11 cellular contexts compared by ENCODE assay signal in genomic region chr1:2443285-2444137, GRCh38. TPM values are rescaled to one million over a fixed set of nuclear protein-coding genes. Genes with fewer than 3 reads are reported as not detected.
DNase-seq lines count a peak whose midpoint lies in the region; ATAC-seq and TF ChIP-seq lines count a peak whose summit lies in the region.
"Had no signal": no experiment of that assay in that cellular context is flagged by ENCODE, and none has a peak within 500 bp of the region (broad histone marks: within the 10 kb centered on the region; RNA-seq: fewer than 3 reads in every experiment).

No MANE protein-coding gene starts in this region.

- H3K4me3 ChIP-seq in SK-N-SH (ENCODE audit: low read depth in 2 of 2, low read length in 1 of 2) (no peak overlapping the region; a peak in 1 of 4 replicates), transverse colon (no peak overlapping the region), trophoblast cell (ENCODE audit: low read depth, low read length) (no peak overlapping the region)
- H3K4me3 ChIP-seq: lung had no signal

- no peak for TF ChIP-seq POLR2A in transverse colon (IDR thresholded peaks at IDR 0.05)

- no peak overlapping the region for H2BK5ac ChIP-seq in trophoblast cell (ENCODE audit: low read depth, low read length, poor library complexity)

- H3K9me2 ChIP-seq in SK-N-SH = no peaks in the 10 kb centered on the region

- peak; percentile 44 for TF ChIP-seq RAD21 in SK-N-SH (IDR thresholded peaks at IDR 0.05; ENCODE audit: low read length)

- H3K4ac ChIP-seq in trophoblast cell (ENCODE audit: low read depth, low read length) = no peak overlapping the region

- no peaks in the 10 kb centered on the region for H3K79me2 ChIP-seq in SK-N-SH (ENCODE audit: insufficient read depth)
- H3K79me2 ChIP-seq in trophoblast cell (ENCODE audit: control insufficient read depth, insufficient read depth, low read length, poor library complexity) = no peaks in the 10 kb centered on the region

- H2BK12ac ChIP-seq in trophoblast cell (ENCODE audit: low read length) = no peak overlapping the region

- DNase-seq in SK-N-SH = peak; percentile 68
- DNase-seq in activated CD4-positive, alpha-beta memory T cell treated with anti-CD3 and anti-CD28 coated beads, Interleukin-2, amount 10 ng/mL, durations not matched to agents 7 days and 5 days = peak; percentile 33
- DNase-seq in hippocampal formation (lab: John Stamatoyannopoulos, UW) = peak; percentile 26 to 67
- DNase-seq in stimulated activated CD4-positive, alpha-beta T cell treated with anti-CD3 and anti-CD28 coated beads, Interleukin-4, amount 100 ng/mL, for 1 hour = peak; percentile 28
- DNase-seq in transverse colon = no peak
- no peak for DNase-seq in trophoblast cell

- H3K36me3 Mint-ChIP-seq in activated CD4-positive, alpha-beta memory T cell treated with anti-CD3 and anti-CD28 coated beads, Interleukin-2, amount 10 ng/mL, durations not matched to agents 7 days and 5 days (ENCODE audit: low read depth) = no peaks in the 10 kb centered on the region

- H2AK5ac ChIP-seq in trophoblast cell (ENCODE audit: low read length) = no peak overlapping the region

- H3K4me2 ChIP-seq in SK-N-SH = no peak overlapping the region
- no peak overlapping the region for H3K4me2 ChIP-seq in trophoblast cell (ENCODE audit: low read length)
- H3K4me2 ChIP-seq: KMS-11 had no signal

- H3K36me3 ChIP-seq in SK-N-SH (replicated peaks in 1 of 2; ENCODE audit: control insufficient read depth in 1 of 2, insufficient read depth in 2 of 2, low read length in 1 of 2) (no peaks in the 10 kb centered on the region), transverse colon (no peaks in the 10 kb centered on the region), trophoblast cell (ENCODE audit: control insufficient read depth in 1 of 2, insufficient read depth in 2 of 2, low read length in 2 of 2) (no peaks in the 10 kb centered on the region)

- H3K9me3 ChIP-seq in SK-N-SH = no peaks in the 10 kb centered on the region
- no peaks in the 10 kb centered on the region for H3K9me3 ChIP-seq in transverse colon
- H3K9me3 ChIP-seq in trophoblast cell (ENCODE audit: insufficient read depth, low read depth, low read length) = peaks cover 4% of the 10 kb centered on the region

- H3K27ac ChIP-seq in SK-N-SH (ENCODE audit: low read depth in 2 of 2, low read length in 1 of 2) (no peak overlapping the region), transverse colon (no peak overlapping the region), trophoblast cell (ENCODE audit: low read depth, low read length) (no peak overlapping the region)
- H3K27ac ChIP-seq: KMS-11 had no signal

- POLR2A ChIA-PET in SK-N-SH (lab: Yijun Ruan, JAX) = no interaction called here
- POLR2A ChIA-PET in activated CD4-positive, alpha-beta memory T cell treated with anti-CD3 and anti-CD28 coated beads, Interleukin-2, amount 10 ng/mL, durations not matched to agents 7 days and 5 days (lab: Charles Lee) = no interaction called here

- H4K8ac ChIP-seq in trophoblast cell (ENCODE audit: low read depth, low read length) = no peak overlapping the region

- H3K27me3 ChIP-seq in SK-N-SH (ENCODE audit: insufficient read depth) (peaks cover 9% of the 10 kb centered on the region; the same call in 1 of the 2 replicates), transverse colon (peaks cover 59% of the 10 kb centered on the region), trophoblast cell (ENCODE audit: insufficient read depth, low read length) (peaks cover 18% of the 10 kb centered on the region)

- no peaks in the 10 kb centered on the region for H3K79me1 ChIP-seq in trophoblast cell (ENCODE audit: low read length)

- TF ChIP-seq CTCF in SK-N-SH (IDR thresholded peaks at IDR 0.05) (no peak; the same call in 1 of the 2 replicates), transverse colon (IDR thresholded peaks at IDR 0.05) (no peak)

- H4K12ac ChIP-seq in trophoblast cell (ENCODE audit: low read depth, low read length) = no peak overlapping the region

- no peaks in the 10 kb centered on the region for H3K9me3 Mint-ChIP-seq in activated CD4-positive, alpha-beta memory T cell treated with anti-CD3 and anti-CD28 coated beads, Interleukin-2, amount 10 ng/mL, durations not matched to agents 7 days and 5 days

- intact Hi-C loops in transverse colon (cut with DNase I; ENCODE audit: low total_unique reads) = no loop called here

- H2AFZ ChIP-seq in SK-N-SH (ENCODE audit: low read depth) (no peak overlapping the region), trophoblast cell (ENCODE audit: insufficient read depth, low read length, poor library complexity) (no peak overlapping the region)

- H4K20me1 ChIP-seq in SK-N-SH (ENCODE audit: insufficient read depth) = no peaks in the 10 kb centered on the region

- no peak overlapping the region for H3K4me3 Mint-ChIP-seq in activated CD4-positive, alpha-beta memory T cell treated with anti-CD3 and anti-CD28 coated beads, Interleukin-2, amount 10 ng/mL, durations not matched to agents 7 days and 5 days

- WGBS in SK-N-SH (ENCODE audit: low lambda C conversion rate) = 0% methylated on average over 2 of the region's 107 CpGs
- 0% methylated on average over 21 of the region's 107 CpGs; no CpG with 5 or more reads in 1 of the 2 donors for WGBS in transverse colon (ENCODE audit: low coverage in 1 of 2), 2 donors
- no CpG with 5 or more reads among the region's 107 CpGs for WGBS in trophoblast cell (ENCODE audit: extremely low coverage, insufficient coverage, insufficient read length)

- ATAC-seq in SK-N-SH treated with all-trans-retinoic acid at 6 μM for 48 hours (no peak; the same call in 2 of the 3 replicates), GM18502 (IDR thresholded peaks at IDR 0.05; ENCODE audit: poor library complexity, unreplicated experiment) (no peak)

- in situ Hi-C loops in transverse colon (cut with MboI; ENCODE audit: low pct_ligation_motif_present in 1 of 4, low pct_unique_long_range_greater_than_20kb in 1 of 4, low sequenced_read_pairs in 3 of 4) = no loop called here

- TF ChIP-seq EP300 in SK-N-SH (IDR thresholded peaks at IDR 0.05; ENCODE audit: borderline replicate concordance in 1 of 2, low read depth in 1 of 2, low read length in 1 of 2) (no peak), transverse colon (IDR thresholded peaks at IDR 0.05; ENCODE audit: low read depth) (no peak)

- CTCF ChIA-PET in SK-N-SH (lab: Yijun Ruan, JAX) = interaction anchor here (0.7 to 1.8 kb wide), 8 partner anchors 11 to 144 kb away, joined by 3 to 7 read pairs (median 3); no protein-coding TSS in a partner anchor
- CTCF ChIA-PET in activated CD4-positive, alpha-beta memory T cell treated with anti-CD3 and anti-CD28 coated beads, Interleukin-2, amount 10 ng/mL, durations not matched to agents 7 days and 5 days (lab: Charles Lee) = interaction anchor here (0.9 kb wide), 1 partner anchor 12 kb away, joined by 3 read pairs; no protein-coding TSS in a partner anchor

- no peak overlapping the region for H4K91ac ChIP-seq in trophoblast cell (ENCODE audit: low read depth, low read length)

- H3K27ac Mint-ChIP-seq in activated CD4-positive, alpha-beta memory T cell treated with anti-CD3 and anti-CD28 coated beads, Interleukin-2, amount 10 ng/mL, durations not matched to agents 7 days and 5 days = no peak overlapping the region

- no peak overlapping the region for H2BK120ac ChIP-seq in trophoblast cell (ENCODE audit: insufficient read depth, low read length, poor library complexity)

- H3K4me1 Mint-ChIP-seq in activated CD4-positive, alpha-beta memory T cell treated with anti-CD3 and anti-CD28 coated beads, Interleukin-2, amount 10 ng/mL, durations not matched to agents 7 days and 5 days = no peaks in the 10 kb centered on the region

- H3F3A ChIP-seq in SK-N-SH (replicated peaks; ENCODE audit: insufficient read depth) = no peaks in the 10 kb centered on the region

- H3K14ac ChIP-seq in trophoblast cell (ENCODE audit: low read length) = no peak overlapping the region

- H3K18ac ChIP-seq in trophoblast cell (ENCODE audit: low read length) = no peak overlapping the region

- H3K27me3 Mint-ChIP-seq in activated CD4-positive, alpha-beta memory T cell treated with anti-CD3 and anti-CD28 coated beads, Interleukin-2, amount 10 ng/mL, durations not matched to agents 7 days and 5 days = peaks cover 13% of the 10 kb centered on the region

- H3K4me1 ChIP-seq in SK-N-SH (ENCODE audit: control insufficient read depth in 1 of 2, insufficient read depth in 2 of 2, low read depth in 1 of 2, low read length in 1 of 2) = no peaks in the 10 kb centered on the region
- H3K4me1 ChIP-seq in transverse colon = no peaks in the 10 kb centered on the region
- H3K4me1 ChIP-seq in trophoblast cell (ENCODE audit: control insufficient read depth in 1 of 2, insufficient read depth in 2 of 2, low read length in 2 of 2) = no peaks in the 10 kb centered on the region

- H3K9ac ChIP-seq in SK-N-SH (no peak overlapping the region), trophoblast cell (ENCODE audit: low read length) (no peak overlapping the region)
- H3K9ac ChIP-seq: KMS-11 had no signal

- no peak overlapping the region for H3K23ac ChIP-seq in trophoblast cell (ENCODE audit: low read length)

RNA-seq across cellular contexts. Expression of gene PEX10, which starts 31.1 kb away (rescaled TPM):
- polyA plus RNA-seq in SK-N-SH (2012; rRNA removed) = 25.7 and 28.6 TPM in 2 replicates
- polyA plus RNA-seq in SK-N-SH (2012; cell fraction: cytosol; rRNA removed) = 15.1 and 21.5 TPM in 2 replicates
- 36.3 and 37.8 TPM in 2 replicates for polyA plus RNA-seq in SK-N-SH (2012; cell fraction: nucleus; rRNA removed)
- total RNA-seq in activated CD4-positive, alpha-beta memory T cell treated with anti-CD3 and anti-CD28 coated beads, Interleukin-2, amount 10 ng/mL, durations not matched to agents 7 days and 5 days = 1 to 10 TPM; 6.8 to 9.5 TPM
- 10 to 100 TPM; 16.9 to 28.8 (median 21.3) TPM for total RNA-seq in transverse colon
- 9.4 and 9.5 TPM in 2 replicates for polyA plus RNA-seq in trophoblast cell (2013)

RNA-seq across cellular contexts. Expression of gene PLCH2, which starts 32.6 kb away (rescaled TPM):
- 0.08 and 0.18 TPM in 2 replicates for polyA plus RNA-seq in SK-N-SH (2012; rRNA removed)
- polyA plus RNA-seq in SK-N-SH (2012; cell fraction: cytosol; rRNA removed) = 0.06 and 0.16 TPM in 2 replicates
- polyA plus RNA-seq in SK-N-SH (2012; cell fraction: nucleus; rRNA removed) = 0.68 and 0.74 TPM in 2 replicates
- 10 to 100 TPM; 32.7 to 33.8 TPM for total RNA-seq in activated CD4-positive, alpha-beta memory T cell treated with anti-CD3 and anti-CD28 coated beads, Interleukin-2, amount 10 ng/mL, durations not matched to agents 7 days and 5 days
- 1 to 10 TPM in 3 of 4 donors, under 1 TPM in 1; 1.00 to 7.3 (median 4.6) TPM for total RNA-seq in transverse colon
- 0.17 and 0.18 TPM in 2 replicates for polyA plus RNA-seq in trophoblast cell (2013)
- total RNA-seq: SK-MEL-5 had no signal

RNA-seq across cellular contexts. Expression of gene RER1, which starts 51.9 kb away (rescaled TPM):
- polyA plus RNA-seq in SK-N-SH (2012; rRNA removed) = 181 and 189 TPM in 2 replicates
- polyA plus RNA-seq in SK-N-SH (2012; cell fraction: cytosol; rRNA removed) = 176 and 236 TPM in 2 replicates
- 214 and 301 TPM in 2 replicates for polyA plus RNA-seq in SK-N-SH (2012; cell fraction: nucleus; rRNA removed)
- total RNA-seq in activated CD4-positive, alpha-beta memory T cell treated with anti-CD3 and anti-CD28 coated beads, Interleukin-2, amount 10 ng/mL, durations not matched to agents 7 days and 5 days = 100 to 1,000 TPM; 151 to 160 TPM
- total RNA-seq in transverse colon = 100 to 1,000 TPM in 3 of 4 donors, 10 to 100 TPM in 1; 36.2 to 129 (median 111) TPM
- polyA plus RNA-seq in trophoblast cell (2013) = 186 and 190 TPM in 2 replicates

RNA-seq across cellular contexts. Expression of gene MORN1, which starts 52.2 kb away (rescaled TPM):
- 13.7 and 16.3 TPM in 2 replicates for polyA plus RNA-seq in SK-N-SH (2012; rRNA removed)
- polyA plus RNA-seq in SK-N-SH (2012; cell fraction: cytosol; rRNA removed) = 9.6 and 10.3 TPM in 2 replicates
- polyA plus RNA-seq in SK-N-SH (2012; cell fraction: nucleus; rRNA removed) = 35.5 and 38.1 TPM in 2 replicates
- total RNA-seq in activated CD4-positive, alpha-beta memory T cell treated with anti-CD3 and anti-CD28 coated beads, Interleukin-2, amount 10 ng/mL, durations not matched to agents 7 days and 5 days = 1 to 10 TPM; 6.2 to 6.3 TPM
- total RNA-seq in transverse colon = 10 to 100 TPM in 3 of 4 donors, 1 to 10 TPM in 1; 3.0 to 34.0 (median 12.5) TPM
- polyA plus RNA-seq in trophoblast cell (2013) = 3.2 and 3.5 TPM in 2 replicates

Comparison
In these comparisons a context has a peak if more than half of its experiments do, and no peak if none do; other contexts are left out.
1. DNase-seq: peak in SK-N-SH (single experiment), activated CD4-positive, alpha-beta memory T cell treated with anti-CD3 and anti-CD28 coated beads, Interleukin-2, amount 10 ng/mL, durations not matched to agents 7 days and 5 days (single experiment), hippocampal formation (2 of 2) and stimulated activated CD4-positive, alpha-beta T cell treated with anti-CD3 and anti-CD28 coated beads, Interleukin-4, amount 100 ng/mL, for 1 hour (single experiment); none in transverse colon (single experiment) and trophoblast cell (0 of 2).
2. RNA of gene PLCH2, which starts 32.6 kb away (total RNA-seq): 32.7 to 33.8 TPM in activated CD4-positive, alpha-beta memory T cell treated with anti-CD3 and anti-CD28 coated beads, Interleukin-2, amount 10 ng/mL, durations not matched to agents 7 days and 5 days; 1.00 to 7.3 TPM in transverse colon; every median in the first group is over 4 times any median in the second.